ENCODE assay signal across 16 cellular contexts in genomic region chr6:96794980-96795379, GRCh38.
DNase-seq lines count a peak whose midpoint lies in the region; ATAC-seq and TF ChIP-seq lines count a peak whose summit lies in the region.
"Had no signal": no experiment of that assay in that cellular context is flagged by ENCODE, and none has a peak within 500 bp of the region (broad histone marks: within the 10 kb centered on the region; RNA-seq: fewer than 3 reads in every experiment).

No MANE protein-coding gene starts in this region.

- H3K4me3 ChIP-seq in adipocyte (ENCODE audit: low read length), result no peak overlapping the region
- no peak overlapping the region for H3K4me3 ChIP-seq in WERI-Rb-1 (ENCODE audit: low read depth, low read length)
- H3K4me3 ChIP-seq: breast epithelium, prostate gland, SJSA1 had no signal

- H3K36me3 ChIP-seq in adipocyte (ENCODE audit: control insufficient read depth, insufficient read depth, low read length, severe bottlenecking) (no peaks in the 10 kb centered on the region), WERI-Rb-1 (peaks cover 3% of the 10 kb centered on the region; the same call in 1 of the 2 replicates)
- H3K36me3 ChIP-seq: breast epithelium, prostate gland, SJSA1 had no signal

- peak; percentile 11 for ATAC-seq in GM19455 (IDR thresholded peaks at IDR 0.05; ENCODE audit: unreplicated experiment)
- peak; percentile 23 for ATAC-seq in HG02973 (IDR thresholded peaks at IDR 0.05; ENCODE audit: unreplicated experiment)
- ATAC-seq in stimulated activated memory B cell treated with anti-CD40 and anti-IgM and Interleukin-4, amounts not matched to agents 10 μg/mL and 1 μg/mL and 100 μg/mL, for 72 hours, result no peak
- ATAC-seq: activated T-cell treated with anti-CD3 and anti-CD28 coated beads, Interleukin-2, amount 50 U/mL, for 4 hours had no signal

- H3K4me1 ChIP-seq in adipocyte (ENCODE audit: control insufficient read depth, insufficient read depth, low read length), result no peaks in the 10 kb centered on the region
- H3K4me1 ChIP-seq: breast epithelium, prostate gland, SJSA1 had no signal

- H3K9me3 ChIP-seq in adipocyte (ENCODE audit: control insufficient read depth, low read length) (no peaks in the 10 kb centered on the region), WERI-Rb-1 (ENCODE audit: severe bottlenecking) (no peaks in the 10 kb centered on the region)
- H3K9me3 ChIP-seq: breast epithelium, prostate gland, SJSA1 had no signal

- H3K9me3 Mint-ChIP-seq in stimulated activated memory B cell treated with anti-CD40 and anti-IgM and Interleukin-4, amounts not matched to agents 10 μg/mL and 1 μg/mL and 100 μg/mL, for 72 hours, result no peaks in the 10 kb centered on the region
- H3K9me3 Mint-ChIP-seq: activated T-cell treated with anti-CD3 and anti-CD28 coated beads, Interleukin-2, amount 50 U/mL, for 4 hours had no signal

- no peak overlapping the region for H3K9ac ChIP-seq in adipocyte (ENCODE audit: low read length)

- H3K27ac ChIP-seq in WERI-Rb-1, result no peak overlapping the region
- H3K27ac ChIP-seq: breast epithelium, epithelial cell of prostate, prostate gland, SJSA1 had no signal

- no peaks in the 10 kb centered on the region for H3K27me3 ChIP-seq in adipocyte (replicated peaks; ENCODE audit: control insufficient read depth, insufficient read depth, low read length)
- H3K27me3 ChIP-seq in WERI-Rb-1 (ENCODE audit: insufficient read depth, low read depth, severe bottlenecking), result no peaks in the 10 kb centered on the region
- H3K27me3 ChIP-seq: breast epithelium, SJSA1 had no signal

- TF ChIP-seq CTCF in WERI-Rb-1 (IDR thresholded peaks at IDR 0.05; ENCODE audit: low read depth, low read length), result no peak

- peaks cover 9% of the 10 kb centered on the region for H3K4me1 Mint-ChIP-seq in stimulated activated memory B cell treated with anti-CD40 and anti-IgM and Interleukin-4, amounts not matched to agents 10 μg/mL and 1 μg/mL and 100 μg/mL, for 72 hours

- H3K4me3 Mint-ChIP-seq in stimulated activated memory B cell treated with anti-CD40 and anti-IgM and Interleukin-4, amounts not matched to agents 10 μg/mL and 1 μg/mL and 100 μg/mL, for 72 hours, result peak overlapping the region; percentile 47
- H3K4me3 Mint-ChIP-seq: activated T-cell treated with anti-CD3 and anti-CD28 coated beads, Interleukin-2, amount 50 U/mL, for 4 hours had no signal

- H3K27me3 Mint-ChIP-seq in stimulated activated memory B cell treated with anti-CD40 and anti-IgM and Interleukin-4, amounts not matched to agents 10 μg/mL and 1 μg/mL and 100 μg/mL, for 72 hours, result no peaks in the 10 kb centered on the region

- peak overlapping the region; percentile 62 for H3K27ac Mint-ChIP-seq in stimulated activated memory B cell treated with anti-CD40 and anti-IgM and Interleukin-4, amounts not matched to agents 10 μg/mL and 1 μg/mL and 100 μg/mL, for 72 hours

- H3K36me3 Mint-ChIP-seq in stimulated activated memory B cell treated with anti-CD40 and anti-IgM and Interleukin-4, amounts not matched to agents 10 μg/mL and 1 μg/mL and 100 μg/mL, for 72 hours, result no peaks in the 10 kb centered on the region

- peak; percentile 36 for DNase-seq in adipocyte (ENCODE audit: low read depth)
- no peak for DNase-seq in DMS79 (lab: John Stamatoyannopoulos, UW)
- DNase-seq in WERI-Rb-1, result no peak
- no peak for DNase-seq in superior temporal gyrus (ENCODE audit: extremely low spot score)
- DNase-seq: activated CD4-positive, CD25-positive, alpha-beta regulatory T cell treated with anti-CD3 and anti-CD28 coated beads, Interleukin-2, amount 50 U/mL, for 72 hours; activated T-cell treated with anti-CD3 and anti-CD28 coated beads, Interleukin-2, amount 50 U/mL, for 4 hours; NCI-H1436 treated with DMSO at 0.1 percent for 48 hours; NCI-H82; stimulated activated CD4-positive, alpha-beta T cell treated with anti-CD3 and anti-CD28 coated beads, Interleukin-4, amount 100 ng/mL, for 1 hour had no signal
